In the genomic region with DNA sequence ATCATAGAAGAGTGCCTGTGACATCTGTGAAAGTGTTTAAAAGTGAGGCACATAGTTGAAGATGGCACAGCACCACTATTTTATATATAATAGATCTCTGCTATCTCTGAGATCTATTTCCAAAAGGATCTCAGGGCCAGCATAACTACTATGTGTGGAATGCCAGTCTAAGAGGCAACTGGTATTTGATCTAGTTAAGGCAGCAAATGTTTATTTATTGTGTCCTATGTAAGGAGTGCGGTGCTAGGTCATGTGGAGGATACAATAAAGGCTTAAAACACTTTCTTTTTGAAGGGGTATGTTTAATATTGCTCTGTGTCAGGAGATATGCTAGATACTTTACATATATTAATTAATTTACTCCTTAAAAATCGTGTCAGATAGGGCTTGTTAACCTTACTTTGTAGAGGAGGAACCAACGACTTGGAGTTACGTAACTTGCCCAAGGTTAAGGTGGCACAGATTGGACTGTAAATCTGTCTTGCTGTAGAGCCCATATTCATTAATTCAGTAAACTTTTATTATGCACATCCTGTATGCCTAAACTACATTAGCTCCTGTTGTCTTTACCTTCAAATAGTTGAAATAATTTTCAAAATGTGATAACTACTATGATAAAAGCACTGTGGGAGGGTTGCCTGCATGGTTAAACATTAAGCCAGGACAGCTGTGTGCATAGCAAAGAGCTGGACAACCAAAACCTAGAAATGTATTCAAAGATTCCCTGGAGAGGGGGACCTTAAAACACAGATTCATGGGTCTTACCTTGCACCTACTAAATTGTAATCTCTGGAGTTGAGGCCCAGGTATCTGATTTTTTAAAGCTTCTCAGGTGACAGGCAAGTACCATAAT, we compare ENCODE assay signal across 24 cellular contexts.
A peak's percentile ranks its signal among the peaks of the same experiment; 100 is the strongest.
DNase-seq lines count a peak whose midpoint lies in the region; ATAC-seq and TF ChIP-seq lines count a peak whose summit lies in the region.
"Had no signal": no experiment of that assay in that cellular context is flagged by ENCODE, and none has a peak within 500 bp of the region (broad histone marks: within the 10 kb centered on the region; RNA-seq: fewer than 3 reads in every experiment).

No MANE protein-coding gene starts in this region.

- no peaks in the 10 kb centered on the region for H3K27me3 Mint-ChIP-seq in Calu3 (ENCODE audit: unreplicated experiment)
- H3K27me3 Mint-ChIP-seq in progenitor cell of endocrine pancreas, result no peaks in the 10 kb centered on the region
- H3K27me3 Mint-ChIP-seq: activated CD4-positive, alpha-beta memory T cell treated with anti-CD3 and anti-CD28 coated beads, Interleukin-2, amount 10 ng/mL, durations not matched to agents 7 days and 5 days; B cell; brain; CD4-positive, alpha-beta memory T cell; stimulated activated naive CD8-positive, alpha-beta T cell treated with anti-CD3 and anti-CD28 coated beads, Interleukin-15, Interleukin-2, amounts not matched to agents 100 ng/mL and 50 ng/mL, for 24 hours had no signal

- H3K27ac Mint-ChIP-seq in Calu3 (ENCODE audit: unreplicated experiment), result peak overlapping the region; percentile 57
- H3K27ac Mint-ChIP-seq in progenitor cell of endocrine pancreas, result peak overlapping the region; percentile 3
- H3K27ac Mint-ChIP-seq: activated CD4-positive, alpha-beta memory T cell treated with anti-CD3 and anti-CD28 coated beads, Interleukin-2, amount 10 ng/mL, durations not matched to agents 7 days and 5 days; activated T-helper 1 cell treated with anti-CD3 and anti-CD28 coated beads, Interleukin-12 subunit alpha, Interleukin-12 subunit beta, Interleukin-2, Interleukin-4 antibody, amounts not matched to agents 30 ng/mL and 10 ng/mL and 1 ng/mL, durations not matched to agents 14 hours and 24 hours and 36 hours; B cell; brain; nephron progenitor cell; stimulated activated naive CD8-positive, alpha-beta T cell treated with anti-CD3 and anti-CD28 coated beads, Interleukin-15, Interleukin-2, amounts not matched to agents 100 ng/mL and 50 ng/mL, for 24 hours; T-helper 1 cell treated with Interleukin-12 subunit alpha and Interleukin-12 subunit beta and Interleukin-4 antibody, amounts not matched to agents 30 μg/mL and 1 μg/mL, for 36 hours had no signal

- TF ChIP-seq CTCF in Calu3 (IDR thresholded peaks at IDR 0.05; ENCODE audit: unreplicated experiment) (no peak), progenitor cell of endocrine pancreas (IDR thresholded peaks at IDR 0.05; ENCODE audit: unreplicated experiment) (no peak)

- H3K36me3 Mint-ChIP-seq in Calu3 (ENCODE audit: insufficient read depth, unreplicated experiment), result peaks cover 5% of the 10 kb centered on the region
- peaks cover 5% of the 10 kb centered on the region for H3K36me3 Mint-ChIP-seq in progenitor cell of endocrine pancreas (ENCODE audit: insufficient read depth)

- CTCF ChIA-PET in Calu3 (lab: Charles Lee), result interaction anchor here (1.2 to 1.3 kb wide), 2 partner anchors 7 to 14 kb away, joined by 4 to 5 read pairs; no protein-coding TSS in a partner anchor

- H3K4me1 Mint-ChIP-seq in Calu3 (ENCODE audit: low read depth, unreplicated experiment) (peaks cover 35% of the 10 kb centered on the region), progenitor cell of endocrine pancreas (ENCODE audit: low read depth) (peaks cover 34% of the 10 kb centered on the region)
- H3K4me1 Mint-ChIP-seq: activated CD4-positive, alpha-beta memory T cell treated with anti-CD3 and anti-CD28 coated beads, Interleukin-2, amount 10 ng/mL, durations not matched to agents 7 days and 5 days; B cell; CD4-positive, alpha-beta memory T cell; nephron progenitor cell had no signal

- no TSS peak for BruUV-seq in Calu3 (replicated peaks; lab: Mats Ljungman, UMichigan)

- ATAC-seq in GM21529 (IDR thresholded peaks at IDR 0.05; ENCODE audit: unreplicated experiment), result no peak
- ATAC-seq in GM19397 (IDR thresholded peaks at IDR 0.05; ENCODE audit: unreplicated experiment), result no peak
- ATAC-seq: K562 had no signal

- DNase-seq in Calu3 (no peak), NOMO-1 treated with dmso at 0.1 percent for 144 hours (lab: John Stamatoyannopoulos, UW; ENCODE audit: unreplicated experiment) (peak; percentile 31), kidney tubule cell (ENCODE audit: low spot score) (peak; percentile 19), progenitor cell of endocrine pancreas (ENCODE audit: low spot score, unreplicated experiment) (no peak), iPS-NIHi11 (ENCODE audit: low spot score) (no peak)
- DNase-seq: activated CD4-positive, alpha-beta memory T cell treated with anti-CD3 and anti-CD28 coated beads, Interleukin-2, amount 10 ng/mL, durations not matched to agents 7 days and 5 days; activated CD8-positive, alpha-beta memory T cell treated with anti-CD3 and anti-CD28 coated beads, Interleukin-2, amount 50 U/mL, for 48 hours; activated naive CD4-positive, alpha-beta T cell treated with Interleukin-2 at 50 U/mL for 16 hours; CD4-positive, alpha-beta memory T cell; cerebellar nuclear complex; foreskin fibroblast; mammary epithelial cell; NCI-H1048; NCI-H1694 treated with DMSO at 0.1 percent for 48 hours; NCI-H510A; nephron progenitor cell had no signal

- H3K4me3 Mint-ChIP-seq in Calu3 (ENCODE audit: low read depth, unreplicated experiment) (no peak overlapping the region), progenitor cell of endocrine pancreas (ENCODE audit: low read depth) (no peak overlapping the region)
- H3K4me3 Mint-ChIP-seq: activated CD4-positive, alpha-beta memory T cell treated with anti-CD3 and anti-CD28 coated beads, Interleukin-2, amount 10 ng/mL, durations not matched to agents 7 days and 5 days; activated T-helper 1 cell treated with anti-CD3 and anti-CD28 coated beads, Interleukin-12 subunit alpha, Interleukin-12 subunit beta, Interleukin-2, Interleukin-4 antibody, amounts not matched to agents 30 ng/mL and 10 ng/mL and 1 ng/mL, durations not matched to agents 14 hours and 24 hours and 36 hours; B cell; brain; CD4-positive, alpha-beta memory T cell; nephron progenitor cell; stimulated activated naive CD8-positive, alpha-beta T cell treated with anti-CD3 and anti-CD28 coated beads, Interleukin-15, Interleukin-2, amounts not matched to agents 100 ng/mL and 50 ng/mL, for 24 hours; T-helper 1 cell treated with Interleukin-12 subunit alpha and Interleukin-12 subunit beta and Interleukin-4 antibody, amounts not matched to agents 30 μg/mL and 1 μg/mL, for 36 hours had no signal

- intact Hi-C loops in Calu3 (cut with micrococcal nuclease; ENCODE audit: unreplicated experiment), result loop anchor here (5.0 to 10.0 kb wide), 2 partner anchors 68 to 231 kb away; a partner anchor contains a TSS

- H3K9me3 Mint-ChIP-seq in Calu3 (ENCODE audit: low read depth, unreplicated experiment) (no peaks in the 10 kb centered on the region), progenitor cell of endocrine pancreas (ENCODE audit: low read depth) (no peaks in the 10 kb centered on the region)
- H3K9me3 Mint-ChIP-seq: activated CD4-positive, alpha-beta memory T cell treated with anti-CD3 and anti-CD28 coated beads, Interleukin-2, amount 10 ng/mL, durations not matched to agents 7 days and 5 days; activated T-helper 1 cell treated with anti-CD3 and anti-CD28 coated beads, Interleukin-12 subunit alpha, Interleukin-12 subunit beta, Interleukin-2, Interleukin-4 antibody, amounts not matched to agents 30 ng/mL and 10 ng/mL and 1 ng/mL, durations not matched to agents 14 hours and 24 hours and 36 hours; brain; CD4-positive, alpha-beta memory T cell; nephron progenitor cell; stimulated activated naive CD8-positive, alpha-beta T cell treated with anti-CD3 and anti-CD28 coated beads, Interleukin-15, Interleukin-2, amounts not matched to agents 100 ng/mL and 50 ng/mL, for 24 hours; T-helper 1 cell treated with Interleukin-12 subunit alpha and Interleukin-12 subunit beta and Interleukin-4 antibody, amounts not matched to agents 30 μg/mL and 1 μg/mL, for 36 hours had no signal

Comparison
In these comparisons a context has a peak if more than half of its experiments do, and no peak if none do; other contexts are left out.
1. DNase-seq: peak in NOMO-1 treated with dmso at 0.1 percent for 144 hours (single experiment) and kidney tubule cell (single experiment); none in Calu3 (single experiment), progenitor cell of endocrine pancreas (single experiment) and iPS-NIHi11 (single experiment).